8 cellular contexts compared by ENCODE assay signal in genomic region chr5:34898258-34898895, GRCh38. TPM values are rescaled to one million over a fixed set of nuclear protein-coding genes. Genes with fewer than 3 reads are reported as not detected.
A peak's percentile ranks its signal among the peaks of the same experiment; 100 is the strongest.
DNase-seq lines count a peak whose midpoint lies in the region; ATAC-seq and TF ChIP-seq lines count a peak whose summit lies in the region.

No MANE protein-coding gene starts in this region.

- H3K36me3 Mint-ChIP-seq in activated naive CD8-positive, alpha-beta T cell treated with anti-CD3 and anti-CD28 coated beads, Interleukin-2, amount 10 ng/mL, durations not matched to agents 7 days and 5 days, result peaks cover 6% of the 10 kb centered on the region

- no peak overlapping the region for H3K4me3 ChIP-seq in GM12865 (ENCODE audit: low read depth, low read length)
- H3K4me3 ChIP-seq in heart left ventricle, result no peak overlapping the region

- no peaks in the 10 kb centered on the region for H3K9me3 Mint-ChIP-seq in activated naive CD8-positive, alpha-beta T cell treated with anti-CD3 and anti-CD28 coated beads, Interleukin-2, amount 10 ng/mL, durations not matched to agents 7 days and 5 days

- TF ChIP-seq CTCF in GM12865 (IDR thresholded peaks at IDR 0.05; ENCODE audit: insufficient read depth, low read depth, low read length, missing control alignments), result peak; percentile 78
- TF ChIP-seq CTCF in heart left ventricle (IDR thresholded peaks at IDR 0.05), result peak; percentile 70 to 94 (median 85)

- H3K36me3 ChIP-seq in heart left ventricle, result peaks cover 0 to 13% (median 0%) of the 10 kb centered on the region in 9 donors

- H3K4me1 ChIP-seq in heart left ventricle, result no peaks in the 10 kb centered on the region

- intact Hi-C loops in heart left ventricle (cut with DNase I), result loop anchor here (1.0 to 10.0 kb wide), 13 partner anchors 64 to 426 kb away; partner anchors contain the start of genes RAI14 (in 4 of the 10) and TTC23L (in 1 of the 10)

- no peak overlapping the region for H3K4me3 Mint-ChIP-seq in activated naive CD8-positive, alpha-beta T cell treated with anti-CD3 and anti-CD28 coated beads, Interleukin-2, amount 10 ng/mL, durations not matched to agents 7 days and 5 days

- H3K9me3 ChIP-seq in heart left ventricle, result no peaks in the 10 kb centered on the region

- H3K4me1 Mint-ChIP-seq in activated naive CD8-positive, alpha-beta T cell treated with anti-CD3 and anti-CD28 coated beads, Interleukin-2, amount 10 ng/mL, durations not matched to agents 7 days and 5 days, result no peaks in the 10 kb centered on the region

- WGBS in heart left ventricle, 4 donors, result 0 to 6% (median 1%) methylated on average over 3 of the region's 3 CpGs

- no peak for TF ChIP-seq POLR2A in heart left ventricle (IDR thresholded peaks at IDR 0.05)

- peak; percentile 90 for ATAC-seq in HG02623 (IDR thresholded peaks at IDR 0.05; ENCODE audit: unreplicated experiment)
- ATAC-seq in SK-N-SH treated with all-trans-retinoic acid at 6 μM for 48 hours, result peak; percentile 97
- ATAC-seq in activated naive CD8-positive, alpha-beta T cell treated with anti-CD3 and anti-CD28 coated beads, Interleukin-2, amount 10 ng/mL, durations not matched to agents 7 days and 5 days (ENCODE audit: low read depth), result peak; percentile 76
- peak in 3 of 4 donors; percentile 78 to 87 (median 79) for ATAC-seq in heart left ventricle
- ATAC-seq in GM19452 (IDR thresholded peaks at IDR 0.05; ENCODE audit: unreplicated experiment), result no peak

- no peaks in the 10 kb centered on the region for H3K27me3 ChIP-seq in heart left ventricle

- no peak overlapping the region for H3K27ac Mint-ChIP-seq in activated naive CD8-positive, alpha-beta T cell treated with anti-CD3 and anti-CD28 coated beads, Interleukin-2, amount 10 ng/mL, durations not matched to agents 7 days and 5 days

- no peaks in the 10 kb centered on the region for H3K27me3 Mint-ChIP-seq in activated naive CD8-positive, alpha-beta T cell treated with anti-CD3 and anti-CD28 coated beads, Interleukin-2, amount 10 ng/mL, durations not matched to agents 7 days and 5 days

- DNase-seq in GM12865 (ENCODE audit: low read depth) (peak; percentile 79), NCI-H1105 (lab: John Stamatoyannopoulos, UW) (peak; percentile 62), heart left ventricle (peak in 4 of 5 donors; percentile 50 to 58 (median 52)), renal cortical epithelial cell (ENCODE audit: low read depth) (peak; percentile 68)
- peak; percentile 46 for DNase-seq in activated naive CD8-positive, alpha-beta T cell treated with anti-CD3 and anti-CD28 coated beads, Interleukin-2, amount 10 ng/mL, durations not matched to agents 7 days and 5 days

- POLR2A ChIA-PET in activated naive CD8-positive, alpha-beta T cell treated with anti-CD3 and anti-CD28 coated beads, Interleukin-2, amount 10 ng/mL, durations not matched to agents 7 days and 5 days (lab: Charles Lee), result no interaction called here

- H3K27ac ChIP-seq in heart left ventricle, result no peak overlapping the region

TF ChIP-seq in SK-N-SH treated with all-trans-retinoic acid at 6 μM for 48 hours, 23 proteins besides CTCF, POLR2A, EP300 and RAD21:
- TF ChIP-seq RARB (CRISPR knock-in tag; IDR thresholded peaks at IDR 0.05) (no peak), ZFP3 (CRISPR knock-in tag; IDR thresholded peaks at IDR 0.05) (no peak), ZC3H10 (CRISPR knock-in tag; IDR thresholded peaks at IDR 0.05) (no peak), CREB5 (CRISPR knock-in tag; IDR thresholded peaks at IDR 0.05; ENCODE audit: low read depth) (no peak), PPARA (CRISPR knock-in tag; IDR thresholded peaks at IDR 0.05; ENCODE audit: borderline replicate concordance) (no peak), TCF4 (CRISPR knock-in tag; IDR thresholded peaks at IDR 0.05; ENCODE audit: borderline replicate concordance) (no peak), TSHZ2 (CRISPR knock-in tag; IDR thresholded peaks at IDR 0.05) (no peak), ESRRG (CRISPR knock-in tag; IDR thresholded peaks at IDR 0.05) (no peak)

RNA-seq across cellular contexts. Expression of gene RAD1, which starts 16.9 kb away (rescaled TPM):
- total RNA-seq in activated naive CD8-positive, alpha-beta T cell treated with anti-CD3 and anti-CD28 coated beads, Interleukin-2, amount 10 ng/mL, durations not matched to agents 7 days and 5 days, result 10 to 100 TPM; 27.6 to 30.6 TPM
- 10 to 100 TPM; 12.8 to 29.6 (median 22.7) TPM for total RNA-seq in heart left ventricle
- 10 to 100 TPM; 18.7 to 23.9 TPM for polyA plus RNA-seq in heart left ventricle
- 12.0 and 14.1 TPM in 2 replicates for total RNA-seq in renal cortical epithelial cell

RNA-seq across cellular contexts. Expression of gene BRIX1, which starts 17.1 kb away (rescaled TPM):
- total RNA-seq in activated naive CD8-positive, alpha-beta T cell treated with anti-CD3 and anti-CD28 coated beads, Interleukin-2, amount 10 ng/mL, durations not matched to agents 7 days and 5 days, result 10 to 100 TPM; 32.9 to 33.9 TPM
- total RNA-seq in heart left ventricle (10 to 100 TPM; 10.5 to 19.6 (median 14.5) TPM), renal cortical epithelial cell (27.3 and 37.9 TPM in 2 replicates)
- polyA plus RNA-seq in heart left ventricle, result 10 to 100 TPM; 10.2 to 14.9 TPM

RNA-seq across cellular contexts. Expression of gene DNAJC21, which starts 31.0 kb away (rescaled TPM):
- 10 to 100 TPM; 56.7 to 61.0 TPM for total RNA-seq in activated naive CD8-positive, alpha-beta T cell treated with anti-CD3 and anti-CD28 coated beads, Interleukin-2, amount 10 ng/mL, durations not matched to agents 7 days and 5 days
- total RNA-seq in heart left ventricle (10 to 100 TPM; 35.7 to 60.1 (median 51.1) TPM), renal cortical epithelial cell (24.8 and 47.9 TPM in 2 replicates)
- polyA plus RNA-seq in heart left ventricle, result 10 to 100 TPM; 38.8 to 46.5 TPM

RNA-seq across cellular contexts. Expression of gene TTC23L, which starts 59.4 kb away (rescaled TPM):
- total RNA-seq in activated naive CD8-positive, alpha-beta T cell treated with anti-CD3 and anti-CD28 coated beads, Interleukin-2, amount 10 ng/mL, durations not matched to agents 7 days and 5 days, result not detected
- total RNA-seq in heart left ventricle, result under 1 TPM in 1 of 9 donors, not detected in 8; 0.69 TPM
- under 1 TPM in 1 of 2 donors, not detected in 1; 0.06 TPM for polyA plus RNA-seq in heart left ventricle
- total RNA-seq in renal cortical epithelial cell, result 0.65 TPM in 1 of 2 replicates, not detected in the other
